Comparison of ENCODE assay signal across 8 cellular contexts in genomic region chr18:267380-267687, GRCh38. TPM values are rescaled to one million over a fixed set of nuclear protein-coding genes. Genes with fewer than 3 reads are reported as not detected.
DNase-seq lines count a peak whose midpoint lies in the region; ATAC-seq and TF ChIP-seq lines count a peak whose summit lies in the region.

No MANE protein-coding gene starts in this region.

- H3K27ac ChIP-seq in caudate nucleus (ENCODE audit: low read depth, low read length): peak overlapping the region; percentile 31

- H3K4me1 ChIP-seq in BE2C (no peaks in the 10 kb centered on the region), mucosa of stomach (ENCODE audit: control insufficient read depth, insufficient read depth, low read length) (peaks cover 12% of the 10 kb centered on the region)

- H3K36me3 ChIP-seq in BE2C: peaks cover 4% of the 10 kb centered on the region; the same call in 1 of the 2 replicates
- H3K36me3 ChIP-seq in mucosa of stomach (ENCODE audit: control insufficient read depth, insufficient read depth, low read length): no peaks in the 10 kb centered on the region

- H3K4me3 ChIP-seq in BE2C (ENCODE audit: low read depth, low read length): peak overlapping the region; percentile 87
- peak overlapping the region; percentile 99 for H3K4me3 ChIP-seq in mucosa of stomach (ENCODE audit: low read length)

- H3K27me3 ChIP-seq in BE2C: no peaks in the 10 kb centered on the region
- H3K27me3 ChIP-seq in mucosa of stomach (ENCODE audit: control insufficient read depth, insufficient read depth, low read length): no peaks in the 10 kb centered on the region

- H3K9me3 ChIP-seq in BE2C (no peaks in the 10 kb centered on the region), mucosa of stomach (ENCODE audit: control insufficient read depth, low read length) (no peaks in the 10 kb centered on the region)

- peak overlapping the region; percentile 100 for H3K9ac ChIP-seq in mucosa of stomach (ENCODE audit: low read length)

- ATAC-seq in GM18870 (IDR thresholded peaks at IDR 0.05; ENCODE audit: unreplicated experiment): peak; percentile 16
- ATAC-seq in HG03565 (IDR thresholded peaks at IDR 0.05; ENCODE audit: unreplicated experiment): no peak

- no peak for TF ChIP-seq CTCF in BE2C (IDR thresholded peaks at IDR 0.05; ENCODE audit: low read depth, low read length)

- DNase-seq in BE2C (no peak), NCI-H2196 (lab: John Stamatoyannopoulos, UW; ENCODE audit: unreplicated experiment) (peak; percentile 67), caudate nucleus (lab: John Stamatoyannopoulos, UW) (no peak), activated gamma-delta T cell treated with Interleukin-2 at 50 U/mL for 16 hours (no peak), CD1c-positive myeloid dendritic cell (ENCODE audit: extremely low spot score) (no peak)

RNA-seq across cellular contexts. Expression of gene THOC1, which starts 0.5 kb away (rescaled TPM):
- polyA plus RNA-seq in BE2C (2012; ENCODE audit: insufficient read depth, insufficient read length, low read depth): 29.8 TPM
